8 cellular contexts compared by ENCODE assay signal in the genomic region with DNA sequence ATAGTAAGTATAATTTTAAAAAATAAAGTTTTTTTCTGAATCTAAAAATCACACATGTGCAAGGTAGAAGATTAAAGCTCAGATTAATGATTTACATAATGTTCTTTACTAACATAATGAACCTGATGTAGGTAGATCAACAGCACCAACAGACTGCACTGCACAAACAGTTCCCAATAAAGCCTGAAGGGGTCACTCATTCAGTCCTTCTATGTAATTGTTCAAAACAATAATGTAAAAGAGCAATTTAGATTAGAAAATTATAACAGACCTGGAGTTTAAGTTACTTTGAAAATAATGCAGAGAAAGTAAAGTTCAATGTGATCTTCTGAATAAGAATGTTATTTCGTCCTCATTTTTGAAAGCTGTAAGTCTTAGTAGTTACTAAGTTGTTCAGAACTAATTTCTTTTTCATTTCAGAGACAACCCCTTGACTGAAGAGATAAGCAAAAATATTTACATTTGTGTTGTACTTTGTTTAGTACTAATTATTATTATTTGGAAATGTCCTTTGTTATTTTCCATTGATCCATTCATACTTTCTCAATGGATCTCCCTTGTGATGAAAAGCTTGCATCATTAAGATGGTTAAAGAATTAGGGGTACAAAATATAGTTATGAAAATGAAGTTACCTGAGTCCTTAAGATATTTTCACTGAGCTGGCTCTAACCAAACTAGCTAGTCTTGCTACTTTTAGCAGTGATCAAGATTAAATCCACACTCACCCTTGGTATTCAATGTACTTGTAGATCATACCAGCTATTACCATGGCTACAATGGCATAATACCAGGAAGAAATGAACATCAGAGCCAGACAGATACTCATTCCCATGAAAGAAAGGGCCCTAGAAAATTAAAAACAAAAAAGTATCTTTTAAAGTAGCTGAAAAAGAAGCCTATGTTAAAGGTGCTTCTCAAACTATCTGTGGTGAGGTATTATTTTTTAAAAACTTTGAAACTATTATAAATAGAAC. TPM values are rescaled to one million over a fixed set of nuclear protein-coding genes. Genes with fewer than 3 reads are reported as not detected.
DNase-seq lines count a peak whose midpoint lies in the region; ATAC-seq and TF ChIP-seq lines count a peak whose summit lies in the region.

No MANE protein-coding gene starts in this region.

- POLR2A ChIA-PET in HEK293 (lab: Yijun Ruan, JAX): no interaction called here

- H3K27ac Mint-ChIP-seq in chondrocyte (ENCODE audit: unreplicated experiment): no peak overlapping the region

- no peaks in the 10 kb centered on the region for H3K9me3 Mint-ChIP-seq in chondrocyte (ENCODE audit: low read depth)

- peaks cover 29% of the 10 kb centered on the region for H3K4me1 Mint-ChIP-seq in chondrocyte (ENCODE audit: low read depth)

- H3K4me3 ChIP-seq in HEK293 (ENCODE audit: low read depth, low read length): no peak overlapping the region

- no peak for TF ChIP-seq CTCF in HEK293 (tag by site-specific recombination; IDR thresholded peaks at IDR 0.05)
- peak; percentile 89 for TF ChIP-seq CTCF in chondrocyte (IDR thresholded peaks at IDR 0.05)

- CTCF ChIA-PET in HEK293 (lab: Yijun Ruan, JAX): interaction anchor here (0.5 to 1.7 kb wide), 12 partner anchors 8 to 198 kb away, joined by 3 to 12 read pairs (median 4); no protein-coding TSS in a partner anchor

- H3K4me3 Mint-ChIP-seq in chondrocyte (ENCODE audit: unreplicated experiment): no peak overlapping the region

- DNase-seq in SKM-1 treated with dmso at 0.1 percent for 144 hours (lab: John Stamatoyannopoulos, UW; ENCODE audit: unreplicated experiment) (peak; percentile 13), SKM-1 (lab: John Stamatoyannopoulos, UW; ENCODE audit: unreplicated experiment) (no peak), RPMI8226 (peak; percentile 21), chondrocyte (ENCODE audit: low spot score) (no peak), lung microvascular endothelial cell (ENCODE audit: low read depth in 2 of 2) (peak; percentile 62 to 80), cortex of kidney (lab: John Stamatoyannopoulos, UW) (no peak)

- H3K36me3 ChIP-seq in HEK293 (ENCODE audit: control insufficient read depth in 2 of 2, insufficient read depth in 1 of 2, low read length in 2 of 2): peaks cover 0 to 31% of the 10 kb centered on the region in 2 experiments; a peak in 1 of 3 replicates

- no peak overlapping the region for H3K27ac ChIP-seq in HEK293 (ENCODE audit: extremely low read depth, low read depth, low read length)

- H3K36me3 Mint-ChIP-seq in chondrocyte (ENCODE audit: low read depth): peaks cover 13% of the 10 kb centered on the region

- no peak for ATAC-seq in GM21515 (IDR thresholded peaks at IDR 0.05; ENCODE audit: unreplicated experiment)

- H3K4me1 ChIP-seq in HEK293 (ENCODE audit: control insufficient read depth, insufficient read depth, low read length): no peaks in the 10 kb centered on the region

- no peaks in the 10 kb centered on the region for H3K9me3 ChIP-seq in HEK293 (ENCODE audit: control insufficient read depth, insufficient read depth, low read depth, low read length)

- no peaks in the 10 kb centered on the region for H3K27me3 Mint-ChIP-seq in chondrocyte (ENCODE audit: low read depth)

TF ChIP-seq in HEK293, 187 proteins besides CTCF, POLR2A, EP300 and RAD21:
- TF ChIP-seq ZNF280C (tag by site-specific recombination; IDR thresholded peaks at IDR 0.05): no peak
- peak; percentile 8 for TF ChIP-seq ZNF654 (tag by site-specific recombination; IDR thresholded peaks at IDR 0.05; ENCODE audit: low read depth)

RNA-seq across cellular contexts. Expression of gene EMC4, which starts 16.8 kb away (rescaled TPM):
- total RNA-seq in chondrocyte (85.8 to 107 TPM (median 90.7 TPM) in 3 replicates), lung microvascular endothelial cell (140 and 163 TPM in 2 replicates)

RNA-seq across cellular contexts. Expression of gene KATNBL1, which starts 31.8 kb away (rescaled TPM):
- total RNA-seq in chondrocyte (35.8 to 47.4 TPM (median 42.0 TPM) in 3 replicates), lung microvascular endothelial cell (21.8 and 31.0 TPM in 2 replicates)

Comparison
In these comparisons a context has a peak if more than half of its experiments do, and no peak if none do; other contexts are left out.
1. DNase-seq: peak in SKM-1 treated with dmso at 0.1 percent for 144 hours (single experiment), RPMI8226 (single experiment) and lung microvascular endothelial cell (2 of 2); none in SKM-1 (single experiment), chondrocyte (single experiment) and cortex of kidney (single experiment).